Comparison of ENCODE assay signal across 15 cellular contexts in the genomic region with DNA sequence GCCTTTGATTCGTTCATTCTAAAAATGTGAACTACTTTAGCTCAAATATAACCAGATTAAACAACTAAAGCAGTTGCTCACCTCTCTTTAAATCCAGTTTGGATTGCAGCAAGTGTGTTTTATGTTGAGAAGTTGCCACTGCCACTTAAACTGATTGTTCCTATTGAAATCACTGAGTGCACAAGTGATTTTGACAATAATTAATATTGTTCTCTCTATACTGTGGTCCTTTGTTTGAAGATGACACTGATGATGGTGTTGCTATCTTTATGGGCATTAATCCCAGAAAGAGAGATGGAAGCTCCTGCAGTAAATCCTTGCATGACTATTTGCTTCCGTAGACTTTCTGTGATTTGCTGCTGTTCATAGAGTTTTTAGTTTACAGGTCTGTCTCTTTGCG.
DNase-seq lines count a peak whose midpoint lies in the region; ATAC-seq and TF ChIP-seq lines count a peak whose summit lies in the region.
"Had no signal": no experiment of that assay in that cellular context is flagged by ENCODE, and none has a peak within 500 bp of the region (broad histone marks: within the 10 kb centered on the region; RNA-seq: fewer than 3 reads in every experiment).

No MANE protein-coding gene starts in this region.

- WGBS in mesenchymal stem cell, result 94% methylated on average over 2 of the region's 3 CpGs

- H3K9ac ChIP-seq in neural progenitor cell, result no peak overlapping the region
- H3K9ac ChIP-seq in mesenchymal stem cell (ENCODE audit: low read length), result no peak overlapping the region

- TF ChIP-seq CTCF in neural progenitor cell (IDR thresholded peaks at IDR 0.05) (no peak), breast epithelium (IDR thresholded peaks at IDR 0.05) (no peak)

- H2AFZ ChIP-seq in neural progenitor cell (replicated peaks), result peak overlapping the region; percentile 26
- no peak overlapping the region for H2AFZ ChIP-seq in mesenchymal stem cell (ENCODE audit: low read depth, low read length)

- no peak overlapping the region for H3K4me3 ChIP-seq in neural progenitor cell
- no peak overlapping the region for H3K4me3 ChIP-seq in mesenchymal stem cell (ENCODE audit: insufficient read depth in 1 of 2, low read depth in 1 of 2, low read length in 2 of 2)
- H3K4me3 ChIP-seq in breast epithelium, result no peak overlapping the region
- H3K4me3 ChIP-seq: HAP-1 had no signal

- H3K36me3 ChIP-seq in neural progenitor cell (no peaks in the 10 kb centered on the region), mesenchymal stem cell (ENCODE audit: control insufficient read depth in 1 of 2, insufficient read depth in 2 of 2, low read depth in 1 of 2, low read length in 2 of 2) (no peaks in the 10 kb centered on the region), breast epithelium (no peaks in the 10 kb centered on the region)
- H3K36me3 ChIP-seq: BE2C, HAP-1 had no signal

- no peak overlapping the region for H2AK5ac ChIP-seq in mesenchymal stem cell (ENCODE audit: low read length, severe bottlenecking)

- no peak overlapping the region for H3K18ac ChIP-seq in mesenchymal stem cell (ENCODE audit: low read depth in 1 of 2, low read length in 2 of 2)

- CTCF ChIA-PET in T-cell (lab: Charles Lee), result no interaction called here

- no peak overlapping the region for H2BK5ac ChIP-seq in mesenchymal stem cell (ENCODE audit: low read depth, low read length, poor library complexity, severe bottlenecking)

- H3K27me3 ChIP-seq in neural progenitor cell, result no peaks in the 10 kb centered on the region
- no peaks in the 10 kb centered on the region for H3K27me3 ChIP-seq in mesenchymal stem cell (ENCODE audit: control insufficient read depth in 1 of 2, insufficient read depth in 1 of 2, low read length in 2 of 2)
- no peaks in the 10 kb centered on the region for H3K27me3 ChIP-seq in breast epithelium
- H3K27me3 ChIP-seq: BE2C had no signal

- no peak overlapping the region for H2BK12ac ChIP-seq in mesenchymal stem cell (ENCODE audit: low read length in 2 of 2)

- no peak overlapping the region for H3K14ac ChIP-seq in mesenchymal stem cell (ENCODE audit: low read length in 2 of 2)

- H4K20me1 ChIP-seq in neural progenitor cell (ENCODE audit: low read depth), result no peaks in the 10 kb centered on the region

- no peaks in the 10 kb centered on the region for H3K79me2 ChIP-seq in neural progenitor cell (ENCODE audit: low read depth)

- H3K23ac ChIP-seq in mesenchymal stem cell (ENCODE audit: low read length in 2 of 2), result no peak overlapping the region

- H3K4me1 ChIP-seq in neural progenitor cell (peaks cover 4% of the 10 kb centered on the region), mesenchymal stem cell (ENCODE audit: control insufficient read depth, insufficient read depth, low read depth, low read length) (no peaks in the 10 kb centered on the region), breast epithelium (no peaks in the 10 kb centered on the region)
- H3K4me1 ChIP-seq: BE2C, Caco-2, HAP-1 had no signal

- no peak for ATAC-seq in T-cell (replicated peaks in 1 of 4)

- no peaks in the 10 kb centered on the region for H3K9me3 Mint-ChIP-seq in neural progenitor cell
- H3K9me3 Mint-ChIP-seq in T-cell, result no peaks in the 10 kb centered on the region

- no peak overlapping the region for H4K91ac ChIP-seq in mesenchymal stem cell (ENCODE audit: low read length)

- no peak overlapping the region for H2BK120ac ChIP-seq in mesenchymal stem cell (ENCODE audit: low read depth, low read length)

- H3K27ac Mint-ChIP-seq in neural progenitor cell (no peak overlapping the region), T-cell (no peak overlapping the region)
- H3K27ac Mint-ChIP-seq: CD4-positive, alpha-beta memory T cell had no signal

- no peak overlapping the region for H3K4me2 ChIP-seq in neural progenitor cell
- H3K4me2 ChIP-seq in mesenchymal stem cell (ENCODE audit: low read length, poor library complexity, severe bottlenecking), result no peak overlapping the region

- H3K4me1 Mint-ChIP-seq in neural progenitor cell (peaks cover 8% of the 10 kb centered on the region), T-cell (no peaks in the 10 kb centered on the region)
- H3K4me1 Mint-ChIP-seq: CD4-positive, alpha-beta memory T cell had no signal

- peaks cover 2% of the 10 kb centered on the region for H3K27me3 Mint-ChIP-seq in neural progenitor cell (ENCODE audit: insufficient read depth, low read depth)
- H3K27me3 Mint-ChIP-seq in T-cell, result peaks cover 3 to 4% of the 10 kb centered on the region in 2 donors

- no peaks in the 10 kb centered on the region for H3K9me3 ChIP-seq in neural progenitor cell (ENCODE audit: low read depth)
- no peaks in the 10 kb centered on the region for H3K9me3 ChIP-seq in mesenchymal stem cell (ENCODE audit: control insufficient read depth, low read length)
- no peaks in the 10 kb centered on the region for H3K9me3 ChIP-seq in breast epithelium
- H3K9me3 ChIP-seq: BE2C, Caco-2, HAP-1 had no signal

- no peak overlapping the region for H3K4ac ChIP-seq in mesenchymal stem cell (ENCODE audit: low read depth in 1 of 2, low read length in 2 of 2)

- no peak for TF ChIP-seq POLR2A in breast epithelium (IDR thresholded peaks at IDR 0.05)

- intact Hi-C loops in breast epithelium (cut with DNase I; ENCODE audit: low total_unique reads), result no loop called here

- no peak overlapping the region for H3K4me3 Mint-ChIP-seq in neural progenitor cell
- no peak overlapping the region for H3K4me3 Mint-ChIP-seq in T-cell
- H3K4me3 Mint-ChIP-seq: CD4-positive, alpha-beta memory T cell had no signal

- no peaks in the 10 kb centered on the region for H3K36me3 Mint-ChIP-seq in neural progenitor cell
- H3K36me3 Mint-ChIP-seq in T-cell, result no peaks in the 10 kb centered on the region
- H3K36me3 Mint-ChIP-seq: CD4-positive, alpha-beta memory T cell had no signal

- H3F3A ChIP-seq in neural progenitor cell (ENCODE audit: low read depth), result no peaks in the 10 kb centered on the region

- H2BK15ac ChIP-seq in mesenchymal stem cell (ENCODE audit: low read depth, poor library complexity, severe bottlenecking), result no peak overlapping the region

- in situ Hi-C loops in SK-MEL-5 (cut with HindIII; ENCODE audit: low pct_unique_long_range_greater_than_20kb, low sequenced_read_pairs), result no loop called here

- H3K27ac ChIP-seq in neural progenitor cell (no peak overlapping the region), mesenchymal stem cell (ENCODE audit: low read length, poor library complexity, severe bottlenecking) (no peak overlapping the region), breast epithelium (no peak overlapping the region)
- H3K27ac ChIP-seq: C4-2B had no signal

- DNase-seq in COLO829 (ENCODE audit: low spot score), result peak; percentile 59
- peak; percentile 89 for DNase-seq in SK-MEL-5 (ENCODE audit: low read depth, low spot score)
- peak; percentile 45 for DNase-seq in medulla oblongata (ENCODE audit: extremely low spot score)
- no peak for DNase-seq in neural progenitor cell (ENCODE audit: low spot score)
- DNase-seq in mesenchymal stem cell, result no peak
- DNase-seq in T-cell, result no peak
- DNase-seq in breast epithelium (ENCODE audit: low spot score in 2 of 2), result no peak
- no peak for DNase-seq in NCI-H1694 treated with DMSO at 0.1 percent for 48 hours (lab: John Stamatoyannopoulos, UW)
- DNase-seq: BE2C; Caco-2; CD4-positive, alpha-beta memory T cell; DND-41; GDM1 had no signal

- no peak overlapping the region for H4K8ac ChIP-seq in mesenchymal stem cell (ENCODE audit: low read length)

- POLR2A ChIA-PET in T-cell (lab: Charles Lee), result no interaction called here

- no peaks in the 10 kb centered on the region for H3K79me1 ChIP-seq in mesenchymal stem cell (replicated peaks; ENCODE audit: low read length, poor library complexity, severe bottlenecking)

Comparison
In these comparisons a context has a peak if more than half of its experiments do, and no peak if none do; other contexts are left out.
1. DNase-seq: peak in COLO829 (single experiment), SK-MEL-5 (single experiment) and medulla oblongata (single experiment); none in neural progenitor cell (single experiment), mesenchymal stem cell (single experiment), T-cell (0 of 34), breast epithelium (0 of 2) and NCI-H1694 treated with DMSO at 0.1 percent for 48 hours (single experiment).